In genomic region chr6:71394001-71394432, GRCh38 we compare ENCODE assay signal across 13 cellular contexts.
DNase-seq lines count a peak whose midpoint lies in the region; ATAC-seq, FAIRE-seq and TF ChIP-seq lines count a peak whose summit lies in the region.
"Had no signal": no experiment of that assay in that cellular context is flagged by ENCODE, and none has a peak within 500 bp of the region (broad histone marks: within the 10 kb centered on the region; RNA-seq: fewer than 3 reads in every experiment).

No MANE protein-coding gene starts in this region.

- FAIRE-seq in RCC 7860 (lab: Jason Lieb, UNC): no peak
- FAIRE-seq: GM19239 had no signal

- no peaks in the 10 kb centered on the region for H3K36me3 ChIP-seq in GM23248 (ENCODE audit: low read depth)
- peaks cover 0 to 11% (median 0%) of the 10 kb centered on the region in 4 donors for H3K36me3 ChIP-seq in sigmoid colon
- H3K36me3 ChIP-seq in MG63: no peaks in the 10 kb centered on the region; the same call in 1 of the 2 replicates
- H3K36me3 ChIP-seq: SJCRH30 had no signal

- H3K79me2 ChIP-seq in GM23248 (ENCODE audit: insufficient read depth): no peaks in the 10 kb centered on the region

- H3K27me3 Mint-ChIP-seq in type B pancreatic cell: no peaks in the 10 kb centered on the region

- no peak for ATAC-seq in GM19035 (IDR thresholded peaks at IDR 0.05; ENCODE audit: unreplicated experiment)

- no peak for TF ChIP-seq EP300 in sigmoid colon (IDR thresholded peaks at IDR 0.05)

- H3K4me3 Mint-ChIP-seq in type B pancreatic cell: no peak overlapping the region
- H3K4me3 Mint-ChIP-seq: activated CD4-positive, alpha-beta memory T cell treated with anti-CD3 and anti-CD28 coated beads for 36 hours; immature natural killer cell had no signal

- H3K9me3 Mint-ChIP-seq in type B pancreatic cell: peaks cover 5% of the 10 kb centered on the region
- H3K9me3 Mint-ChIP-seq: activated CD4-positive, alpha-beta memory T cell treated with anti-CD3 and anti-CD28 coated beads for 36 hours had no signal

- H3K4me1 ChIP-seq in GM23248 (ENCODE audit: insufficient read depth) (peaks cover 43% of the 10 kb centered on the region), sigmoid colon (peaks cover 0 to 44% (median 37%) of the 10 kb centered on the region in 4 donors)

- intact Hi-C loops in sigmoid colon (cut with DNase I): no loop called here

- in situ Hi-C loops in GM23248 (cut with MboI): loop anchor here (25.0 kb wide), 1 partner anchor 693 kb away; no protein-coding TSS in a partner anchor

- H3K27ac Mint-ChIP-seq in type B pancreatic cell: no peak overlapping the region
- H3K27ac Mint-ChIP-seq: activated CD4-positive, alpha-beta memory T cell treated with anti-CD3 and anti-CD28 coated beads for 36 hours; immature natural killer cell had no signal

- peaks cover 16% of the 10 kb centered on the region for H3K36me3 Mint-ChIP-seq in type B pancreatic cell
- H3K36me3 Mint-ChIP-seq: activated CD4-positive, alpha-beta memory T cell treated with anti-CD3 and anti-CD28 coated beads for 36 hours; immature natural killer cell had no signal

- H3K27me3 ChIP-seq in GM23248 (replicated peaks; ENCODE audit: insufficient read depth) (no peaks in the 10 kb centered on the region), sigmoid colon (no peaks in the 10 kb centered on the region), MG63 (no peaks in the 10 kb centered on the region)
- H3K27me3 ChIP-seq: SJCRH30 had no signal

- H3K27ac ChIP-seq in GM23248 (peak overlapping the region; percentile 56), sigmoid colon (peak overlapping the region; percentile 45 to 62 (median 52))
- H3K27ac ChIP-seq: SJCRH30 had no signal

- DNase-seq in GM23248 (peak; percentile 69), RCC 7860 (ENCODE audit: low spot score) (peak; percentile 46), fibroblast of pulmonary artery (ENCODE audit: low read depth) (peak; percentile 71), sigmoid colon (no peak), LoVo (ENCODE audit: low spot score) (no peak), type B pancreatic cell (ENCODE audit: extremely low spot score, unreplicated experiment) (no peak), MG63 (no peak)
- DNase-seq: activated CD4-positive, alpha-beta memory T cell treated with anti-CD3 and anti-CD28 coated beads for 36 hours; anterior cingulate cortex; immature natural killer cell; SJCRH30 had no signal

- peaks cover 10% of the 10 kb centered on the region for H3K4me1 Mint-ChIP-seq in type B pancreatic cell (ENCODE audit: unreplicated experiment)
- H3K4me1 Mint-ChIP-seq: immature natural killer cell had no signal

- H2AFZ ChIP-seq in GM23248: no peak overlapping the region

- H3K4me3 ChIP-seq in GM23248 (peak overlapping the region; percentile 40), fibroblast of pulmonary artery (replicated peaks; ENCODE audit: low read depth, low read length) (no peak overlapping the region), sigmoid colon (no peak overlapping the region), MG63 (no peak overlapping the region)
- H3K4me3 ChIP-seq: SJCRH30 had no signal

- WGBS in GM23248 (ENCODE audit: low coverage in 1 of 2, low lambda C conversion rate in 2 of 2, missing lambda C conversion rate in 2 of 2), 2 experiments: 0% methylated on average over 1 of the region's 1 CpG
- 84 to 89% methylated on average over 1 of the region's 1 CpG for whole genome bisulfite sequencing in sigmoid colon, 2 donors

- TF ChIP-seq POLR2A in sigmoid colon (IDR thresholded peaks at IDR 0.05): no peak

- H3K9ac ChIP-seq in GM23248: peak overlapping the region; percentile 17; the same call in 1 of the 2 replicates

- no peaks in the 10 kb centered on the region for H3K9me2 ChIP-seq in GM23248 (ENCODE audit: insufficient read depth)

- TF ChIP-seq CTCF in fibroblast of pulmonary artery (IDR thresholded peaks at IDR 0.05; ENCODE audit: low read length, missing control alignments) (no peak), sigmoid colon (IDR thresholded peaks at IDR 0.05) (no peak), type B pancreatic cell (conservative IDR thresholded peaks at IDR 0.05) (no peak)

- peak overlapping the region; percentile 65 for H3K4me2 ChIP-seq in GM23248 (ENCODE audit: unreplicated experiment)

- H3K9me3 ChIP-seq in GM23248 (ENCODE audit: low read depth) (no peaks in the 10 kb centered on the region), sigmoid colon (no peaks in the 10 kb centered on the region), MG63 (no peaks in the 10 kb centered on the region)
- H3K9me3 ChIP-seq: SJCRH30 had no signal

- no peaks in the 10 kb centered on the region for H4K20me1 ChIP-seq in GM23248 (ENCODE audit: insufficient read depth)

- peaks cover 38% of the 10 kb centered on the region for H3F3A ChIP-seq in GM23248 (ENCODE audit: insufficient read depth)

Comparison
In these comparisons a context has a peak if more than half of its experiments do, and no peak if none do; other contexts are left out.
1. DNase-seq: peak in GM23248 (single experiment), RCC 7860 (single experiment) and fibroblast of pulmonary artery (single experiment); none in sigmoid colon (single experiment), LoVo (single experiment), type B pancreatic cell (single experiment) and MG63 (single experiment).